In the genomic region with DNA sequence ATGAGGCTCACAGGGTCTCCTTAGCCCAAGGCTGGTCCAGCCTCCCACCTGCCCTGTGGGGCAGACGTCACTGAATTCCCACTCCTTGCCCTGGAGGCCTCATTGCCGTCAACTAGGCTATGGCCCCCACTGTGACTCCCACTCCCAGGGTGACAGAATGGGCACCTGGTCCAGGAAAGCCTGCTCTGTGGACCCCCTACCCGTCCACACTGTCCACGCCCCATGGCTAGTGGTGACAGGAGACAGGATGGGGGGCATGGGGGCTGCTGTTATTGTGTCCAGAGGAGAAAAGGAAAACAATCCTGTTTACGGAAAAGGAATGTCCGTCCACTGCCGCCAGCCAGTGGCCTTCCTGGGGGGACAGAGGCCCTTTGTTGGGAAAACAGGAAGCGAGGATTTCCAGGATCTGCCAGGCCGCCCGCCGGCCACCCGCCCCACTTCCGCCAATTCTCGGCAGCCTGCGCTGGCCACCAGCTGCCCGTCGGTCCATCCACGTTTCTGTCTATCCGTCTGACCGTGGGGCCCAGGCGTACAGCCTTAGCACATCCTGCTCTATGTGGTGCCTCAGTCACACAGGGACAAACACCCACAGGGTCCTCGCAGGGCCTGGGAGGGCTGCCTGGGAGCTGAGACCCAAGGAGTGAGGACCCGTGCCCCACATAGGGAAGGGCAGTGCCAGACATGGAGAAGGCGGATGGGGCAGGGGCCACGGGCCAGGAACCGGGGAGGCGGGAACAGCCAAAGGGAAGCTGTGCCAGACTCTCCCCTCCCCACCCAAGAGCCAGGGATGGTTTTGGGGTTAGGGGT, we compare ENCODE assay signal across 10 cellular contexts. TPM values are rescaled to one million over a fixed set of nuclear protein-coding genes. Genes with fewer than 3 reads are reported as not detected.
A peak's percentile ranks its signal among the peaks of the same experiment; 100 is the strongest.
DNase-seq lines count a peak whose midpoint lies in the region; ATAC-seq, FAIRE-seq and TF ChIP-seq lines count a peak whose summit lies in the region.
"Had no signal": no experiment of that assay in that cellular context is flagged by ENCODE, and none has a peak within 500 bp of the region (broad histone marks: within the 10 kb centered on the region; RNA-seq: fewer than 3 reads in every experiment).

No MANE protein-coding gene starts in this region.

- H3K79me2 ChIP-seq in Loucy (ENCODE audit: insufficient read depth, low read length): no peaks in the 10 kb centered on the region
- no peaks in the 10 kb centered on the region for H3K79me2 ChIP-seq in HepG2 (ENCODE audit: insufficient read depth, low read length)

- peak overlapping the region; percentile 90 for H3K4me2 ChIP-seq in Loucy (ENCODE audit: low read depth, low read length, poor library complexity, severe bottlenecking)
- peak overlapping the region; percentile 77 for H3K4me2 ChIP-seq in HepG2 (ENCODE audit: low read depth, low read length)

- peak overlapping the region; percentile 80 for H3K27ac ChIP-seq in HepG2 (ENCODE audit: extremely low read length, insufficient read depth, low read length)

- TF ChIP-seq EP300 in HepG2 (IDR thresholded peaks at IDR 0.05; ENCODE audit: low read depth in 2 of 2, low read length in 2 of 2) (peak in 1 of 2 experiments; percentile 73; a peak in 2 of 4 replicates), HepG2 (CRISPR knock-in tag; IDR thresholded peaks at IDR 0.05; ENCODE audit: borderline replicate concordance) (peak; percentile 75; the same call in 1 of the 2 replicates)

- H3K9me3 Mint-ChIP-seq in stimulated activated memory B cell treated with anti-CD40 and anti-IgM and Interleukin-4, amounts not matched to agents 10 μg/mL and 1 μg/mL and 100 μg/mL, for 72 hours: peaks cover 3% of the 10 kb centered on the region

- H2AFZ ChIP-seq in Loucy (ENCODE audit: low read length) (no peak overlapping the region), HepG2 (ENCODE audit: low read length) (no peak overlapping the region)

- DNase-seq in dermis blood vessel endothelial cell (peak; percentile 79), HepG2 (ENCODE audit: low spot score) (peak; percentile 76), NCI-H774 (lab: John Stamatoyannopoulos, UW) (no peak), MG63 (no peak)

- no TSS peak for BruUV-seq in HepG2 (replicated peaks; lab: Mats Ljungman, UMichigan)

- H3K27me3 ChIP-seq in Loucy (ENCODE audit: insufficient read depth, low read length, poor library complexity, severe bottlenecking) (no peaks in the 10 kb centered on the region), HepG2 (ENCODE audit: control insufficient read depth in 1 of 2, insufficient read depth in 2 of 2, low read length in 2 of 2) (no peaks in the 10 kb centered on the region; a peak in 1 of 5 replicates), MG63 (no peaks in the 10 kb centered on the region)

- no peak overlapping the region for H3K4me3 Mint-ChIP-seq in stimulated activated memory B cell treated with anti-CD40 and anti-IgM and Interleukin-4, amounts not matched to agents 10 μg/mL and 1 μg/mL and 100 μg/mL, for 72 hours

- peaks cover 9% of the 10 kb centered on the region; the same call in 1 of the 2 replicates for H3F3A ChIP-seq in Loucy (ENCODE audit: low read depth)

- peaks cover 36% of the 10 kb centered on the region for H3K4me1 Mint-ChIP-seq in stimulated activated memory B cell treated with anti-CD40 and anti-IgM and Interleukin-4, amounts not matched to agents 10 μg/mL and 1 μg/mL and 100 μg/mL, for 72 hours

- H3K27me3 Mint-ChIP-seq in stimulated activated memory B cell treated with anti-CD40 and anti-IgM and Interleukin-4, amounts not matched to agents 10 μg/mL and 1 μg/mL and 100 μg/mL, for 72 hours: no peaks in the 10 kb centered on the region

- H4K20me1 ChIP-seq in Loucy (ENCODE audit: insufficient read depth, low read length, poor library complexity, severe bottlenecking) (no peaks in the 10 kb centered on the region), HepG2 (ENCODE audit: insufficient read depth, low read length) (no peaks in the 10 kb centered on the region)

- POLR2A ChIA-PET in HepG2 (lab: Yijun Ruan, JAX): interaction anchor here (4.0 to 10.5 kb wide), 4 partner anchors 14 to 29 kb away, joined by 54 to 283 read pairs (median 66); a partner anchor contains a TSS

- CTCF ChIA-PET in HepG2 (lab: Yijun Ruan, JAX; ENCODE audit: low intra/inter-chr PET ratio, low total read pairs): no interaction called here

- peak; percentile 13 for ATAC-seq in HepG2
- no peak for ATAC-seq in stimulated activated memory B cell treated with anti-CD40 and anti-IgM and Interleukin-4, amounts not matched to agents 10 μg/mL and 1 μg/mL and 100 μg/mL, for 72 hours
- ATAC-seq in GM18505 (IDR thresholded peaks at IDR 0.05; ENCODE audit: unreplicated experiment): no peak
- ATAC-seq in HG03520 (IDR thresholded peaks at IDR 0.05; ENCODE audit: unreplicated experiment): no peak
- ATAC-seq: HCT116 had no signal

- TF ChIP-seq CTCF in Loucy (conservative IDR thresholded peaks at IDR 0.05; ENCODE audit: low read length) (no peak), HepG2 (CRISPR knock-in tag; IDR thresholded peaks at IDR 0.05) (no peak)

- H3K36me3 ChIP-seq in Loucy (ENCODE audit: insufficient read depth, low read length) (no peaks in the 10 kb centered on the region), HepG2 (replicated peaks in 1 of 2; ENCODE audit: control insufficient read depth in 1 of 2, insufficient read depth in 2 of 2, low read length in 2 of 2) (no peaks in the 10 kb centered on the region), MG63 (no peaks in the 10 kb centered on the region)

- peak overlapping the region; percentile 86 for H3K27ac Mint-ChIP-seq in stimulated activated memory B cell treated with anti-CD40 and anti-IgM and Interleukin-4, amounts not matched to agents 10 μg/mL and 1 μg/mL and 100 μg/mL, for 72 hours

- H3K9me3 ChIP-seq in Loucy (ENCODE audit: insufficient read depth, low read depth, low read length) (no peaks in the 10 kb centered on the region), HepG2 (ENCODE audit: low read length) (no peaks in the 10 kb centered on the region), MG63 (no peaks in the 10 kb centered on the region)

- peak overlapping the region; percentile 82 for H3K9ac ChIP-seq in Loucy (ENCODE audit: low read depth, low read length, poor library complexity, severe bottlenecking)
- H3K9ac ChIP-seq in HepG2 (ENCODE audit: insufficient read depth, low read depth, low read length): peak overlapping the region; percentile 73

- H3K4me3 ChIP-seq in Loucy (ENCODE audit: low read length, poor library complexity, severe bottlenecking): no peak overlapping the region
- H3K4me3 ChIP-seq in HepG2 (replicated peaks in 1 of 3; ENCODE audit: insufficient read depth in 1 of 3, low read depth in 2 of 3, low read length in 3 of 3): peak overlapping the region; percentile 5 to 63 (median 20); a peak in 4 of 6 replicates
- H3K4me3 ChIP-seq in MG63: no peak overlapping the region

- in situ Hi-C loops in HepG2 (cut with HindIII; ENCODE audit: extremely low pct_ligation_motif_present, low pct_unique_long_range_greater_than_20kb): no loop called here

- H3K9me2 ChIP-seq in Loucy (replicated peaks; ENCODE audit: low read depth, low read length): no peaks in the 10 kb centered on the region

- TF ChIP-seq RAD21 in HepG2 (CRISPR knock-in tag; IDR thresholded peaks at IDR 0.05): 0 out of 2 replicates have a peak, but pooled peaks have one; percentile 27

- TF ChIP-seq POLR2A in HepG2 (IDR thresholded peaks at IDR 0.05; ENCODE audit: insufficient read depth in 1 of 2, low read depth in 2 of 2, low read length in 2 of 2) (peak in 1 of 2 experiments; percentile 59; a peak in 1 of 4 replicates), GM18505 (IDR thresholded peaks at IDR 0.05; ENCODE audit: borderline replicate concordance, extremely low read depth, insufficient read depth, insufficient read length) (no peak)

- peaks cover 8% of the 10 kb centered on the region for H3K36me3 Mint-ChIP-seq in stimulated activated memory B cell treated with anti-CD40 and anti-IgM and Interleukin-4, amounts not matched to agents 10 μg/mL and 1 μg/mL and 100 μg/mL, for 72 hours

- H3K4me1 ChIP-seq in Loucy (ENCODE audit: insufficient read depth, low read length, poor library complexity, severe bottlenecking) (peaks cover 36% of the 10 kb centered on the region), HepG2 (ENCODE audit: insufficient read depth, low read length) (peaks cover 89% of the 10 kb centered on the region)

- intact Hi-C loops in HepG2 (cut with micrococcal nuclease; ENCODE audit: unreplicated experiment): loop anchor here (1.0 kb wide), 1 partner anchor 10 kb away; no protein-coding TSS in a partner anchor

- WGBS in HepG2 (ENCODE audit: low lambda C conversion rate): 24% methylated on average over 17 of the region's 27 CpGs

- FAIRE-seq in HepG2 (lab: Jason Lieb, UNC): peak; percentile 34
- FAIRE-seq: astrocyte had no signal

RNA-seq across cellular contexts. Expression of a gene that starts 19.5 kb away (rescaled TPM):
- total RNA-seq in dermis blood vessel endothelial cell (77.4 and 123 TPM in 2 replicates), HepG2 (2016; rRNA removed; fragmentation: Illumina TruSeq; extraction: Trizol) (19.6 and 44.7 TPM in 2 replicates)
- 22.4 and 24.2 TPM in 2 replicates for total RNA-seq in HepG2 (2016; cell fraction: cytosol; rRNA removed; fragmentation: Illumina TruSeq; extraction: Trizol; ENCODE audit: low read depth)
- 18.8 and 46.8 TPM in 2 replicates for total RNA-seq in HepG2 (2016; cell fraction: insoluble cytoplasmic fraction; rRNA removed; fragmentation: Illumina TruSeq; extraction: Trizol)
- total RNA-seq in HepG2 (2016; cell fraction: membrane; rRNA removed; fragmentation: Illumina TruSeq; extraction: Trizol): 27.6 and 29.9 TPM in 2 replicates
- total RNA-seq in HepG2 (2016; cell fraction: nucleus; rRNA removed; fragmentation: Illumina TruSeq; extraction: Trizol): 35.5 and 40.6 TPM in 2 replicates
- 17.2 and 20.2 TPM in 2 replicates for polyA plus RNA-seq in HepG2 (2011; rRNA removed)
- 16.7 and 25.6 TPM in 2 replicates for polyA plus RNA-seq in HepG2 (2011; cell fraction: cytosol; rRNA removed)
- 44.2 and 48.8 TPM in 2 replicates for polyA plus RNA-seq in HepG2 (2011; cell fraction: nucleus; rRNA removed)
- polyA plus RNA-seq in HepG2 (2012): 9.4 and 10.2 TPM in 2 replicates
- polyA plus RNA-seq in HepG2 (2016; cell fraction: cytosol; fragmentation: Illumina TruSeq; extraction: Trizol; ENCODE audit: low read depth): 25.8 and 29.9 TPM in 2 replicates
- polyA plus RNA-seq in HepG2 (2016; cell fraction: insoluble cytoplasmic fraction; fragmentation: Illumina TruSeq; extraction: Trizol; ENCODE audit: low read depth): 22.7 and 25.1 TPM in 2 replicates
- polyA plus RNA-seq in HepG2 (2016; cell fraction: membrane; fragmentation: Illumina TruSeq; extraction: Trizol; ENCODE audit: low read depth): 26.9 and 27.0 TPM in 2 replicates
- polyA plus RNA-seq in HepG2 (2016; cell fraction: nucleus; fragmentation: Illumina TruSeq; extraction: Trizol; ENCODE audit: insufficient read depth, low read depth): 89.1 and 100 TPM in 2 replicates
- polyA minus RNA-seq in HepG2 (2011; rRNA and poly(A)+ RNA removed; ENCODE audit: low replicate concordance): 6.9 and 14.7 TPM in 2 replicates
- 4.4 and 5.2 TPM in 2 replicates for polyA minus RNA-seq in HepG2 (2011; cell fraction: cytosol; rRNA and poly(A)+ RNA removed)
- polyA minus RNA-seq in HepG2 (2011; cell fraction: nucleus; rRNA and poly(A)+ RNA removed): 4.5 and 4.7 TPM in 2 replicates
- total RNA-seq in MG63 (2014; rRNA removed; shearing (Covaris generic); ENCODE audit: low replicate concordance): 41.8 and 71.8 TPM in 2 replicates

RNA-seq across cellular contexts. Expression of a gene that starts 19.7 kb away (rescaled TPM):
- total RNA-seq in dermis blood vessel endothelial cell: 14.6 and 24.7 TPM in 2 replicates
- total RNA-seq in HepG2 (2016; rRNA removed; fragmentation: Illumina TruSeq; extraction: Trizol): 6.6 and 15.8 TPM in 2 replicates
- total RNA-seq in HepG2 (2016; cell fraction: cytosol; rRNA removed; fragmentation: Illumina TruSeq; extraction: Trizol; ENCODE audit: low read depth): 1.5 and 3.0 TPM in 2 replicates
- 6.8 and 15.6 TPM in 2 replicates for total RNA-seq in HepG2 (2016; cell fraction: insoluble cytoplasmic fraction; rRNA removed; fragmentation: Illumina TruSeq; extraction: Trizol)
- total RNA-seq in HepG2 (2016; cell fraction: membrane; rRNA removed; fragmentation: Illumina TruSeq; extraction: Trizol): 6.4 and 10.5 TPM in 2 replicates
- 10.6 and 14.2 TPM in 2 replicates for total RNA-seq in HepG2 (2016; cell fraction: nucleus; rRNA removed; fragmentation: Illumina TruSeq; extraction: Trizol)
- 7.8 and 9.5 TPM in 2 replicates for polyA plus RNA-seq in HepG2 (2011; rRNA removed)
- polyA plus RNA-seq in HepG2 (2011; cell fraction: cytosol; rRNA removed): 5.9 and 6.1 TPM in 2 replicates
- 25.1 and 26.7 TPM in 2 replicates for polyA plus RNA-seq in HepG2 (2011; cell fraction: nucleus; rRNA removed)
- polyA plus RNA-seq in HepG2 (2012): 9.4 and 10.0 TPM in 2 replicates
- 2.9 and 3.3 TPM in 2 replicates for polyA plus RNA-seq in HepG2 (2016; cell fraction: cytosol; fragmentation: Illumina TruSeq; extraction: Trizol; ENCODE audit: low read depth)
- 6.1 and 6.8 TPM in 2 replicates for polyA plus RNA-seq in HepG2 (2016; cell fraction: insoluble cytoplasmic fraction; fragmentation: Illumina TruSeq; extraction: Trizol; ENCODE audit: low read depth)
- 5.6 and 6.9 TPM in 2 replicates for polyA plus RNA-seq in HepG2 (2016; cell fraction: membrane; fragmentation: Illumina TruSeq; extraction: Trizol; ENCODE audit: low read depth)
- polyA plus RNA-seq in HepG2 (2016; cell fraction: nucleus; fragmentation: Illumina TruSeq; extraction: Trizol; ENCODE audit: insufficient read depth, low read depth): 26.3 and 30.4 TPM in 2 replicates
- 5.8 and 12.8 TPM in 2 replicates for polyA minus RNA-seq in HepG2 (2011; rRNA and poly(A)+ RNA removed; ENCODE audit: low replicate concordance)
- polyA minus RNA-seq in HepG2 (2011; cell fraction: cytosol; rRNA and poly(A)+ RNA removed): 5.7 and 7.1 TPM in 2 replicates
- polyA minus RNA-seq in HepG2 (2011; cell fraction: nucleus; rRNA and poly(A)+ RNA removed): 3.4 and 4.5 TPM in 2 replicates
- total RNA-seq in MG63 (2014; rRNA removed; shearing (Covaris generic); ENCODE audit: low replicate concordance): 14.1 and 34.2 TPM in 2 replicates

RNA-seq across cellular contexts. Expression of a gene that starts 22.6 kb away (rescaled TPM):
- total RNA-seq in dermis blood vessel endothelial cell: 463 and 464 TPM in 2 replicates
- 18.2 and 31.2 TPM in 2 replicates for total RNA-seq in HepG2 (2016; rRNA removed; fragmentation: Illumina TruSeq; extraction: Trizol)
- total RNA-seq in HepG2 (2016; cell fraction: cytosol; rRNA removed; fragmentation: Illumina TruSeq; extraction: Trizol; ENCODE audit: low read depth): 12.4 and 12.6 TPM in 2 replicates
- total RNA-seq in HepG2 (2016; cell fraction: insoluble cytoplasmic fraction; rRNA removed; fragmentation: Illumina TruSeq; extraction: Trizol): 17.3 and 32.7 TPM in 2 replicates
- 27.1 and 31.2 TPM in 2 replicates for total RNA-seq in HepG2 (2016; cell fraction: membrane; rRNA removed; fragmentation: Illumina TruSeq; extraction: Trizol)
- 24.6 and 30.5 TPM in 2 replicates for total RNA-seq in HepG2 (2016; cell fraction: nucleus; rRNA removed; fragmentation: Illumina TruSeq; extraction: Trizol)
- 21.6 and 24.1 TPM in 2 replicates for polyA plus RNA-seq in HepG2 (2011; rRNA removed)
- polyA plus RNA-seq in HepG2 (2011; cell fraction: cytosol; rRNA removed): 21.4 and 47.8 TPM in 2 replicates
- 121 and 136 TPM in 2 replicates for polyA plus RNA-seq in HepG2 (2011; cell fraction: nucleus; rRNA removed)
- 22.6 and 36.4 TPM in 2 replicates for polyA plus RNA-seq in HepG2 (2012)
- 7.3 and 9.3 TPM in 2 replicates for polyA plus RNA-seq in HepG2 (2016; cell fraction: cytosol; fragmentation: Illumina TruSeq; extraction: Trizol; ENCODE audit: low read depth)
- polyA plus RNA-seq in HepG2 (2016; cell fraction: insoluble cytoplasmic fraction; fragmentation: Illumina TruSeq; extraction: Trizol; ENCODE audit: low read depth): 21.4 and 25.4 TPM in 2 replicates
- polyA plus RNA-seq in HepG2 (2016; cell fraction: membrane; fragmentation: Illumina TruSeq; extraction: Trizol; ENCODE audit: low read depth): 17.2 and 17.8 TPM in 2 replicates
- polyA plus RNA-seq in HepG2 (2016; cell fraction: nucleus; fragmentation: Illumina TruSeq; extraction: Trizol; ENCODE audit: insufficient read depth, low read depth): 62.7 and 63.0 TPM in 2 replicates
- polyA minus RNA-seq in HepG2 (2011; rRNA and poly(A)+ RNA removed; ENCODE audit: low replicate concordance): 8.8 and 50.3 TPM in 2 replicates
- polyA minus RNA-seq in HepG2 (2011; cell fraction: cytosol; rRNA and poly(A)+ RNA removed): 23.0 and 37.5 TPM in 2 replicates
- 17.0 and 22.8 TPM in 2 replicates for polyA minus RNA-seq in HepG2 (2011; cell fraction: nucleus; rRNA and poly(A)+ RNA removed)
- 29.3 and 37.1 TPM in 2 replicates for total RNA-seq in MG63 (2014; rRNA removed; shearing (Covaris generic); ENCODE audit: low replicate concordance)

Comparison
In these comparisons a context has a peak if more than half of its experiments do, and no peak if none do; other contexts are left out.
1. H3K4me3 ChIP-seq: peak in HepG2 (3 of 3); none in Loucy (single experiment) and MG63 (single experiment).
2. DNase-seq: peak in dermis blood vessel endothelial cell (single experiment) and HepG2 (single experiment); none in NCI-H774 (single experiment) and MG63 (single experiment).
3. RNA of a gene that starts 22.6 kb away (total RNA-seq): 463 to 464 TPM in dermis blood vessel endothelial cell; 29.3 to 37.1 TPM in MG63 and 12.4 to 32.7 TPM in HepG2; every median in the first group is over 10 times any median in the second.